ENCODE assay signal across 2 cellular contexts in the genomic region with DNA sequence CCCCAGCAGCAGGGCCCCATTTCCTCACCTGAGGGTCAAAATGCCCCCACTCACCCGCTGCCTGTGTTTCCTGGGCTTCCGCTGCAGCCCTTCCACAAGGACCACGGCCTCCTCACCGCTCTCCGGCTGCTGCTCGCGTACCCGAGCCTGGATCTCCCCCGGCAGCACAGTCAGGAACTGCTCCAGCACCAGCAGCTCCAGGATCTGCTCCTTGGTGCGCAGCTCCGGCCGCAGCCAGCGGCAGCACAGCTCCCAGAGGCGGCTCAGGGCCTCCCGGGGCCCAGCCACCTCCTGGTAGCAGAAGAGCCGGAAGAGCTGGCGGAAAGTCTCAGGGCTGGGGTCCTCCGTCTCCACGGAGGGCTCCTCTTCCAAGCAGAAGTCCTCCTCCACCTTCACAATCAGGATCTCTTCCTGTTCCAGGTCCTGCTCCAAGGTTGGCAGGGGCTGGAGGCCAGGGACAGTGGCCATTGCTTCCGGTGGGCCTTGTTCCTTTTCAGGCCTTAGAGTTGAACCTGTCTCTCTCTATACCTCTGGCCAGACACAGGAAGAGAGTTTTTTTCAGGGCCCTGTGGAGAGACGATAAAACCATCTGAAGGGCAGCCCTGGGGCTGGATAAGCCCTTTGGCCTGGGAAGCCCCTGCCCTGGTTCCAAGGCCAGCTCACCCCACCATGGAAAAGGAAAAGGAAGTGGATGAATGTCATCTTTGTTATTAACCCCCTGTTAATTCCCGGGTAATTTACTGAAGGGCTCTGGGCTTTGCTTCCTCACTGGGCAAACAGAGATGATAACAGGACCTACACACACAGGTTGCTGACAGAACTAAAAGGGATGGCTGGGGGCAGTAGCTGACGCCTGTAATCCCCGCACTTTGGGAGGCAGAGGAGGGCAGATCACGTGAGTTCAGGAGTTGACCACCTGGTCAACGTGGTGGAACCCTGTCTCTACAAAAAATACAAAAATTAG.
TF ChIP-seq lines count a peak whose summit lies in the region.

No MANE protein-coding gene starts in this region.

TF ChIP-seq in SK-N-SH, 30 proteins besides CTCF, POLR2A, EP300 and RAD21 (continued from another document):
- TF ChIP-seq, protein P1, sequence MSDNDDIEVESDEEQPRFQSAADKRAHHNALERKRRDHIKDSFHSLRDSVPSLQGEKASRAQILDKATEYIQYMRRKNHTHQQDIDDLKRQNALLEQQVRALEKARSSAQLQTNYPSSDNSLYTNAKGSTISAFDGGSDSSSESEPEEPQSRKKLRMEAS (IDR thresholded peaks at IDR 0.05; ENCODE audit: low read depth): no peak
- TF ChIP-seq ELF1 (IDR thresholded peaks at IDR 0.05) (no peak), RXRA (IDR thresholded peaks at IDR 0.05; ENCODE audit: borderline replicate concordance, low read depth) (no peak), SIN3A (IDR thresholded peaks at IDR 0.05; ENCODE audit: borderline replicate concordance, low read depth, low read length) (no peak), FOXJ3 (CRISPR knock-in tag; IDR thresholded peaks at IDR 0.05) (no peak), TAF1 (IDR thresholded peaks at IDR 0.05; ENCODE audit: borderline replicate concordance, low read depth, low read length) (no peak), TEAD4 (IDR thresholded peaks at IDR 0.05; ENCODE audit: borderline replicate concordance, insufficient read depth) (no peak), POLR2AphosphoS5 (IDR thresholded peaks at IDR 0.05; ENCODE audit: low read depth, low read length) (no peak), MEF2A (IDR thresholded peaks at IDR 0.05; ENCODE audit: borderline replicate concordance, low read depth) (no peak), FOSL2 (IDR thresholded peaks at IDR 0.05; ENCODE audit: borderline replicate concordance, low read depth) (no peak), NRF1 (IDR thresholded peaks at IDR 0.05; ENCODE audit: low read depth, low read length) (no peak)
- TF ChIP-seq, protein P2, sequence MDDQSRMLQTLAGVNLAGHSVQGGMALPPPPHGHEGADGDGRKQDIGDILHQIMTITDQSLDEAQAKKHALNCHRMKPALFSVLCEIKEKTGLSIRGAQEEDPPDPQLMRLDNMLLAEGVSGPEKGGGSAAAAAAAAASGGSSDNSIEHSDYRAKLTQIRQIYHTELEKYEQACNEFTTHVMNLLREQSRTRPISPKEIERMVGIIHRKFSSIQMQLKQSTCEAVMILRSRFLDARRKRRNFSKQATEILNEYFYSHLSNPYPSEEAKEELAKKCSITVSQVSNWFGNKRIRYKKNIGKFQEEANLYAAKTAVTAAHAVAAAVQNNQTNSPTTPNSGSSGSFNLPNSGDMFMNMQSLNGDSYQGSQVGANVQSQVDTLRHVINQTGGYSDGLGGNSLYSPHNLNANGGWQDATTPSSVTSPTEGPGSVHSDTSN (IDR thresholded peaks at IDR 0.05): no peak
- TF ChIP-seq, protein P3, sequence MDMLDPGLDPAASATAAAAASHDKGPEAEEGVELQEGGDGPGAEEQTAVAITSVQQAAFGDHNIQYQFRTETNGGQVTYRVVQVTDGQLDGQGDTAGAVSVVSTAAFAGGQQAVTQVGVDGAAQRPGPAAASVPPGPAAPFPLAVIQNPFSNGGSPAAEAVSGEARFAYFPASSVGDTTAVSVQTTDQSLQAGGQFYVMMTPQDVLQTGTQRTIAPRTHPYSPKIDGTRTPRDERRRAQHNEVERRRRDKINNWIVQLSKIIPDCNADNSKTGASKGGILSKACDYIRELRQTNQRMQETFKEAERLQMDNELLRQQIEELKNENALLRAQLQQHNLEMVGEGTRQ (IDR thresholded peaks at IDR 0.05; ENCODE audit: borderline replicate concordance, low read depth, low read length): no peak
- TF ChIP-seq, protein P4, sequence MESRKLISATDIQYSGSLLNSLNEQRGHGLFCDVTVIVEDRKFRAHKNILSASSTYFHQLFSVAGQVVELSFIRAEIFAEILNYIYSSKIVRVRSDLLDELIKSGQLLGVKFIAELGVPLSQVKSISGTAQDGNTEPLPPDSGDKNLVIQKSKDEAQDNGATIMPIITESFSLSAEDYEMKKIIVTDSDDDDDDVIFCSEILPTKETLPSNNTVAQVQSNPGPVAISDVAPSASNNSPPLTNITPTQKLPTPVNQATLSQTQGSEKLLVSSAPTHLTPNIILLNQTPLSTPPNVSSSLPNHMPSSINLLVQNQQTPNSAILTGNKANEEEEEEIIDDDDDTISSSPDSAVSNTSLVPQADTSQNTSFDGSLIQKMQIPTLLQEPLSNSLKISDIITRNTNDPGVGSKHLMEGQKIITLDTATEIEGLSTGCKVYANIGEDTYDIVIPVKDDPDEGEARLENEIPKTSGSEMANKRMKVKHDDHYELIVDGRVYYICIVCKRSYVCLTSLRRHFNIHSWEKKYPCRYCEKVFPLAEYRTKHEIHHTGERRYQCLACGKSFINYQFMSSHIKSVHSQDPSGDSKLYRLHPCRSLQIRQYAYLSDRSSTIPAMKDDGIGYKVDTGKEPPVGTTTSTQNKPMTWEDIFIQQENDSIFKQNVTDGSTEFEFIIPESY (IDR thresholded peaks at IDR 0.05; ENCODE audit: borderline replicate concordance, low read depth): no peak
- TF ChIP-seq, protein P5, sequence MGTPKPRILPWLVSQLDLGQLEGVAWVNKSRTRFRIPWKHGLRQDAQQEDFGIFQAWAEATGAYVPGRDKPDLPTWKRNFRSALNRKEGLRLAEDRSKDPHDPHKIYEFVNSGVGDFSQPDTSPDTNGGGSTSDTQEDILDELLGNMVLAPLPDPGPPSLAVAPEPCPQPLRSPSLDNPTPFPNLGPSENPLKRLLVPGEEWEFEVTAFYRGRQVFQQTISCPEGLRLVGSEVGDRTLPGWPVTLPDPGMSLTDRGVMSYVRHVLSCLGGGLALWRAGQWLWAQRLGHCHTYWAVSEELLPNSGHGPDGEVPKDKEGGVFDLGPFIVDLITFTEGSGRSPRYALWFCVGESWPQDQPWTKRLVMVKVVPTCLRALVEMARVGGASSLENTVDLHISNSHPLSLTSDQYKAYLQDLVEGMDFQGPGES (IDR thresholded peaks at IDR 0.05; ENCODE audit: low read depth, low read length): no peak
- TF ChIP-seq, protein P6, sequence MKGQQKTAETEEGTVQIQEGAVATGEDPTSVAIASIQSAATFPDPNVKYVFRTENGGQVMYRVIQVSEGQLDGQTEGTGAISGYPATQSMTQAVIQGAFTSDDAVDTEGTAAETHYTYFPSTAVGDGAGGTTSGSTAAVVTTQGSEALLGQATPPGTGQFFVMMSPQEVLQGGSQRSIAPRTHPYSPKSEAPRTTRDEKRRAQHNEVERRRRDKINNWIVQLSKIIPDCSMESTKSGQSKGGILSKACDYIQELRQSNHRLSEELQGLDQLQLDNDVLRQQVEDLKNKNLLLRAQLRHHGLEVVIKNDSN (IDR thresholded peaks at IDR 0.05; ENCODE audit: borderline replicate concordance, low read depth): no peak

TF ChIP-seq in SK-N-SH treated with all-trans-retinoic acid at 6 μM for 48 hours, 23 proteins besides CTCF, POLR2A, EP300 and RAD21 (continued from another document):
- TF ChIP-seq, protein P7, sequence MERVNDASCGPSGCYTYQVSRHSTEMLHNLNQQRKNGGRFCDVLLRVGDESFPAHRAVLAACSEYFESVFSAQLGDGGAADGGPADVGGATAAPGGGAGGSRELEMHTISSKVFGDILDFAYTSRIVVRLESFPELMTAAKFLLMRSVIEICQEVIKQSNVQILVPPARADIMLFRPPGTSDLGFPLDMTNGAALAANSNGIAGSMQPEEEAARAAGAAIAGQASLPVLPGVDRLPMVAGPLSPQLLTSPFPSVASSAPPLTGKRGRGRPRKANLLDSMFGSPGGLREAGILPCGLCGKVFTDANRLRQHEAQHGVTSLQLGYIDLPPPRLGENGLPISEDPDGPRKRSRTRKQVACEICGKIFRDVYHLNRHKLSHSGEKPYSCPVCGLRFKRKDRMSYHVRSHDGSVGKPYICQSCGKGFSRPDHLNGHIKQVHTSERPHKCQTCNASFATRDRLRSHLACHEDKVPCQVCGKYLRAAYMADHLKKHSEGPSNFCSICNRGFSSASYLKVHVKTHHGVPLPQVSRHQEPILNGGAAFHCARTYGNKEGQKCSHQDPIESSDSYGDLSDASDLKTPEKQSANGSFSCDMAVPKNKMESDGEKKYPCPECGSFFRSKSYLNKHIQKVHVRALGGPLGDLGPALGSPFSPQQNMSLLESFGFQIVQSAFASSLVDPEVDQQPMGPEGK (CRISPR knock-in tag; IDR thresholded peaks at IDR 0.05; ENCODE audit: borderline replicate concordance): no peak
- TF ChIP-seq GLIS3 (CRISPR knock-in tag; IDR thresholded peaks at IDR 0.05) (no peak), TCF4 (CRISPR knock-in tag; IDR thresholded peaks at IDR 0.05; ENCODE audit: borderline replicate concordance) (no peak), TOX (CRISPR knock-in tag; IDR thresholded peaks at IDR 0.05; ENCODE audit: borderline replicate concordance) (no peak), OSR1 (CRISPR knock-in tag; IDR thresholded peaks at IDR 0.05) (no peak), ZC3H10 (CRISPR knock-in tag; IDR thresholded peaks at IDR 0.05) (no peak), SNAI2 (CRISPR knock-in tag; IDR thresholded peaks at IDR 0.05) (no peak), CSDC2 (CRISPR knock-in tag; IDR thresholded peaks at IDR 0.05) (no peak), RARB (CRISPR knock-in tag; IDR thresholded peaks at IDR 0.05) (no peak), ZNF565 (CRISPR knock-in tag; conservative IDR thresholded peaks at IDR 0.05; ENCODE audit: low read depth) (no peak), ZFP30 (CRISPR knock-in tag; IDR thresholded peaks at IDR 0.05) (no peak), BACH2 (CRISPR knock-in tag; IDR thresholded peaks at IDR 0.05; ENCODE audit: borderline replicate concordance) (no peak)
- TF ChIP-seq, protein P8, sequence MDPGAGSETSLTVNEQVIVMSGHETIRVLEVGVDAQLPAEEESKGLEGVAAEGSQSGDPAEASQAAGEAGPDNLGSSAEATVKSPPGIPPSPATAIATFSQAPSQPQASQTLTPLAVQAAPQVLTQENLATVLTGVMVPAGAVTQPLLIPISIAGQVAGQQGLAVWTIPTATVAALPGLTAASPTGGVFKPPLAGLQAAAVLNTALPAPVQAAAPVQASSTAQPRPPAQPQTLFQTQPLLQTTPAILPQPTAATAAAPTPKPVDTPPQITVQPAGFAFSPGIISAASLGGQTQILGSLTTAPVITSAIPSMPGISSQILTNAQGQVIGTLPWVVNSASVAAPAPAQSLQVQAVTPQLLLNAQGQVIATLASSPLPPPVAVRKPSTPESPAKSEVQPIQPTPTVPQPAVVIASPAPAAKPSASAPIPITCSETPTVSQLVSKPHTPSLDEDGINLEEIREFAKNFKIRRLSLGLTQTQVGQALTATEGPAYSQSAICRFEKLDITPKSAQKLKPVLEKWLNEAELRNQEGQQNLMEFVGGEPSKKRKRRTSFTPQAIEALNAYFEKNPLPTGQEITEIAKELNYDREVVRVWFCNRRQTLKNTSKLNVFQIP (CRISPR knock-in tag; IDR thresholded peaks at IDR 0.05; ENCODE audit: borderline replicate concordance, low read depth): no peak
TF ChIP-seq in SK-N-SH treated with all-trans-retinoic acid at 6 μM for 48 hours: peak in this region for 0.
